20 cellular contexts compared by ENCODE assay signal in the genomic region with DNA sequence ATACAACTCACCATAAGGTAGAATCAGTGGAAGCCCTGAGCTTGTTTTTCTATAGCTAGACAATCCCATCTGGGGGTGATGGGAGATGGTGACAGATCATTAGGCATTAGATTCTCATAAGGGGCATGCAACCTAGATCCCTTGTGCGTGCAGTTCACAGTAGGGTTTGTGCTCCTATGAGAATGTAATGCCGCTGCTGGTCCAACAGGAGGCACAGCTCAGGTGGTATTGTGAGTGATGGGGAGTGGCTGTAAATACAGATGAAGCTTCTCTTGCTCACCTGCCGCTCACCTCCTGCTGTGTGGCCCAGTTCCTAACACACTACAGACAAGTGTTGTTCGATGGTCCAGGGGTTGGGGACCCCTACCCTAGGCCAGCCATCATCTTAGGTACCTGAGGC. TPM values are rescaled to one million over a fixed set of nuclear protein-coding genes. Genes with fewer than 3 reads are reported as not detected.
DNase-seq lines count a peak whose midpoint lies in the region; ATAC-seq and TF ChIP-seq lines count a peak whose summit lies in the region.
"Had no signal": no experiment of that assay in that cellular context is flagged by ENCODE, and none has a peak within 500 bp of the region (broad histone marks: within the 10 kb centered on the region; RNA-seq: fewer than 3 reads in every experiment).

No MANE protein-coding gene starts in this region.

- peaks cover under 1% of the 10 kb centered on the region for H3K4me1 Mint-ChIP-seq in CD8-positive, alpha-beta T cell (ENCODE audit: low read depth)
- H3K4me1 Mint-ChIP-seq in activated T-helper 1 cell treated with anti-CD3 and anti-CD28 coated beads, Interleukin-12 subunit alpha, Interleukin-12 subunit beta, Interleukin-2, Interleukin-4 antibody, amounts not matched to agents 30 ng/mL and 10 ng/mL and 1 ng/mL, durations not matched to agents 14 hours and 24 hours and 36 hours (ENCODE audit: low read depth): peaks cover 2% of the 10 kb centered on the region

- H3K4me2 ChIP-seq in PC-3 (ENCODE audit: low read length): no peak overlapping the region
- H3K4me2 ChIP-seq in smooth muscle cell: no peak overlapping the region

- no peak overlapping the region for H3K4me3 ChIP-seq in CD8-positive, alpha-beta T cell (ENCODE audit: low read depth, low read length)
- H3K4me3 ChIP-seq in GM12865 (ENCODE audit: low read depth, low read length) (no peak overlapping the region), PC-3 (ENCODE audit: low read length) (no peak overlapping the region), epithelial cell of proximal tubule (ENCODE audit: low read depth, low read length) (no peak overlapping the region), left ventricle myocardium inferior (no peak overlapping the region), smooth muscle cell (no peak overlapping the region)
- H3K4me3 ChIP-seq: GM23248, tibial nerve had no signal

- peaks cover 5% of the 10 kb centered on the region for H3K27me3 Mint-ChIP-seq in CD8-positive, alpha-beta T cell (ENCODE audit: low read depth)
- peaks cover 12% of the 10 kb centered on the region for H3K27me3 Mint-ChIP-seq in activated T-helper 1 cell treated with anti-CD3 and anti-CD28 coated beads, Interleukin-12 subunit alpha, Interleukin-12 subunit beta, Interleukin-2, Interleukin-4 antibody, amounts not matched to agents 30 ng/mL and 10 ng/mL and 1 ng/mL, durations not matched to agents 14 hours and 24 hours and 36 hours (ENCODE audit: insufficient read depth)

- no peaks in the 10 kb centered on the region for H3K4me1 ChIP-seq in CD8-positive, alpha-beta T cell (ENCODE audit: insufficient read depth, low read length)
- H3K4me1 ChIP-seq in PC-3 (ENCODE audit: insufficient read depth, low read length) (no peaks in the 10 kb centered on the region), left ventricle myocardium inferior (peaks cover 18% of the 10 kb centered on the region), smooth muscle cell (ENCODE audit: low read depth) (no peaks in the 10 kb centered on the region)
- H3K4me1 ChIP-seq: tibial nerve had no signal

- peak in 1 of 7 experiments; percentile 5 for DNase-seq in CD8-positive, alpha-beta T cell
- DNase-seq in GM12865 (ENCODE audit: low read depth) (peak; percentile 38), PC-3 (peak; percentile 32), epithelial cell of proximal tubule (ENCODE audit: low read depth) (no peak), left ventricle myocardium inferior (no peak), smooth muscle cell (lab: John Stamatoyannopoulos, UW; ENCODE audit: unreplicated experiment) (no peak)
- DNase-seq in activated T-helper 1 cell treated with anti-CD3 and anti-CD28 coated beads, Interleukin-12 subunit alpha, Interleukin-12 subunit beta, Interleukin-2, Interleukin-4 antibody, amounts not matched to agents 30 ng/mL and 10 ng/mL and 1 ng/mL, durations not matched to agents 14 hours and 24 hours and 36 hours (ENCODE audit: low spot score): no peak
- DNase-seq: activated T-cell treated with anti-CD3 and anti-CD28 coated beads, Interleukin-2, amount 50 U/mL, for 72 hours; C1 segment of cervical spinal cord; dermis blood vessel endothelial cell; GM23248; IMR-90; left ventricle myocardium superior; NCI-H1694; NCI-H510A treated with DMSO at 0.1 percent for 48 hours; stimulated activated CD4-positive, alpha-beta T cell treated with anti-CD3 and anti-CD28 coated beads, Interleukin-4, amount 100 ng/mL, for 1 hour had no signal

- no TSS peak for BruUV-seq in PC-3 (replicated peaks; lab: Mats Ljungman, UMichigan)

- no peaks in the 10 kb centered on the region for H3K36me3 ChIP-seq in CD8-positive, alpha-beta T cell (ENCODE audit: insufficient read depth, low read length)
- H3K36me3 ChIP-seq in PC-3 (ENCODE audit: low read depth, low read length): no peaks in the 10 kb centered on the region
- H3K36me3 ChIP-seq in left ventricle myocardium inferior: no peaks in the 10 kb centered on the region
- no peaks in the 10 kb centered on the region for H3K36me3 ChIP-seq in smooth muscle cell (ENCODE audit: low read depth)
- H3K36me3 ChIP-seq: tibial nerve had no signal

- no peak overlapping the region for H2AFZ ChIP-seq in PC-3 (ENCODE audit: low read length)
- no peak overlapping the region for H2AFZ ChIP-seq in smooth muscle cell (ENCODE audit: low read depth)
- H2AFZ ChIP-seq: GM23248 had no signal

- H3K36me3 Mint-ChIP-seq in CD8-positive, alpha-beta T cell: no peaks in the 10 kb centered on the region
- H3K36me3 Mint-ChIP-seq in activated T-helper 1 cell treated with anti-CD3 and anti-CD28 coated beads, Interleukin-12 subunit alpha, Interleukin-12 subunit beta, Interleukin-2, Interleukin-4 antibody, amounts not matched to agents 30 ng/mL and 10 ng/mL and 1 ng/mL, durations not matched to agents 14 hours and 24 hours and 36 hours (ENCODE audit: low read depth): no peaks in the 10 kb centered on the region
- H3K36me3 Mint-ChIP-seq: naive thymus-derived CD8-positive, alpha-beta T cell had no signal

- H4K20me1 ChIP-seq in PC-3 (ENCODE audit: low read length) (no peaks in the 10 kb centered on the region), smooth muscle cell (ENCODE audit: low read depth) (no peaks in the 10 kb centered on the region)

- H3K27ac ChIP-seq in CD8-positive, alpha-beta T cell (ENCODE audit: low read depth, low read length): no peak overlapping the region
- H3K27ac ChIP-seq in PC-3 (ENCODE audit: low read length) (no peak overlapping the region), left ventricle myocardium inferior (replicated peaks) (no peak overlapping the region), smooth muscle cell (ENCODE audit: low read depth) (no peak overlapping the region)
- H3K27ac ChIP-seq: GM23248, tibial nerve had no signal

- ATAC-seq in CD8-positive, alpha-beta T cell: peak; percentile 59
- ATAC-seq in PC-3 (no peak), GM21447 (IDR thresholded peaks at IDR 0.05; ENCODE audit: unreplicated experiment) (no peak)
- ATAC-seq: activated T-cell treated with anti-CD3 and anti-CD28 coated beads, Interleukin-2, amount 50 U/mL, for 72 hours; left ventricle myocardium superior; naive thymus-derived CD8-positive, alpha-beta T cell had no signal

- H3K79me2 ChIP-seq in PC-3 (ENCODE audit: low read length) (no peaks in the 10 kb centered on the region), smooth muscle cell (ENCODE audit: low read depth) (no peaks in the 10 kb centered on the region)

- no peaks in the 10 kb centered on the region for H3K9me3 ChIP-seq in CD8-positive, alpha-beta T cell (ENCODE audit: low read length)
- H3K9me3 ChIP-seq in PC-3 (ENCODE audit: low read length) (no peaks in the 10 kb centered on the region), left ventricle myocardium inferior (replicated peaks) (no peaks in the 10 kb centered on the region), smooth muscle cell (replicated peaks; ENCODE audit: low read depth) (no peaks in the 10 kb centered on the region)
- H3K9me3 ChIP-seq: tibial nerve had no signal

- intact Hi-C loops in CD8-positive, alpha-beta T cell (cut with DNase I, micrococcal nuclease): loop anchor here (10.0 kb wide), 3 partner anchors 402 to 1348 kb away; a partner anchor contains a TSS
- intact Hi-C loops in PC-3 (cut with micrococcal nuclease) (loop anchor here (10.0 kb wide), 1 partner anchor 618 kb away; no protein-coding TSS in a partner anchor), left ventricle myocardium inferior (cut with micrococcal nuclease) (no loop called here)
- intact Hi-C loops in activated T-helper 1 cell treated with anti-CD3 and anti-CD28 coated beads, Interleukin-12 subunit alpha, Interleukin-12 subunit beta, Interleukin-2, Interleukin-4 antibody, amounts not matched to agents 30 ng/mL and 10 ng/mL and 1 ng/mL, durations not matched to agents 14 hours and 24 hours and 36 hours (cut with micrococcal nuclease): loop anchor here (5.0 to 10.0 kb wide), 2 partner anchors 338 to 1504 kb away; no protein-coding TSS in a partner anchor

- H3K9me2 ChIP-seq in PC-3 (replicated peaks; ENCODE audit: low read length): no peaks in the 10 kb centered on the region

- H3K9me3 Mint-ChIP-seq in CD8-positive, alpha-beta T cell: no peaks in the 10 kb centered on the region
- no peaks in the 10 kb centered on the region for H3K9me3 Mint-ChIP-seq in activated T-helper 1 cell treated with anti-CD3 and anti-CD28 coated beads, Interleukin-12 subunit alpha, Interleukin-12 subunit beta, Interleukin-2, Interleukin-4 antibody, amounts not matched to agents 30 ng/mL and 10 ng/mL and 1 ng/mL, durations not matched to agents 14 hours and 24 hours and 36 hours
- H3K9me3 Mint-ChIP-seq: T-helper 1 cell treated with Interleukin-12 subunit alpha and Interleukin-12 subunit beta and Interleukin-4 antibody, amounts not matched to agents 30 μg/mL and 1 μg/mL, for 36 hours had no signal

- no peak overlapping the region for H3K9ac ChIP-seq in PC-3 (ENCODE audit: low read length)
- H3K9ac ChIP-seq in smooth muscle cell (ENCODE audit: low read depth): no peak overlapping the region
- H3K9ac ChIP-seq: GM23248 had no signal

- no peaks in the 10 kb centered on the region for H3F3A ChIP-seq in PC-3 (ENCODE audit: low read length, unreplicated experiment)
- no peaks in the 10 kb centered on the region for H3F3A ChIP-seq in smooth muscle cell (ENCODE audit: low read depth)

- no peak overlapping the region for H3K27ac Mint-ChIP-seq in CD8-positive, alpha-beta T cell
- H3K27ac Mint-ChIP-seq in activated T-helper 1 cell treated with anti-CD3 and anti-CD28 coated beads, Interleukin-12 subunit alpha, Interleukin-12 subunit beta, Interleukin-2, Interleukin-4 antibody, amounts not matched to agents 30 ng/mL and 10 ng/mL and 1 ng/mL, durations not matched to agents 14 hours and 24 hours and 36 hours: no peak overlapping the region
- H3K27ac Mint-ChIP-seq: activated T-cell treated with anti-CD3 and anti-CD28 coated beads, Interleukin-2, amount 50 U/mL, for 72 hours; naive thymus-derived CD8-positive, alpha-beta T cell; T-helper 1 cell treated with Interleukin-12 subunit alpha and Interleukin-12 subunit beta and Interleukin-4 antibody, amounts not matched to agents 30 μg/mL and 1 μg/mL, for 36 hours had no signal

- WGBS in smooth muscle cell (ENCODE audit: low lambda C conversion rate): 92% methylated on average over 4 of the region's 4 CpGs

- H3K4me3 Mint-ChIP-seq in CD8-positive, alpha-beta T cell: no peak overlapping the region
- no peak overlapping the region for H3K4me3 Mint-ChIP-seq in activated T-helper 1 cell treated with anti-CD3 and anti-CD28 coated beads, Interleukin-12 subunit alpha, Interleukin-12 subunit beta, Interleukin-2, Interleukin-4 antibody, amounts not matched to agents 30 ng/mL and 10 ng/mL and 1 ng/mL, durations not matched to agents 14 hours and 24 hours and 36 hours
- H3K4me3 Mint-ChIP-seq: activated T-cell treated with anti-CD3 and anti-CD28 coated beads, Interleukin-2, amount 50 U/mL, for 72 hours; naive thymus-derived CD8-positive, alpha-beta T cell; T-helper 1 cell treated with Interleukin-12 subunit alpha and Interleukin-12 subunit beta and Interleukin-4 antibody, amounts not matched to agents 30 μg/mL and 1 μg/mL, for 36 hours had no signal

- no peaks in the 10 kb centered on the region for H3K27me3 ChIP-seq in CD8-positive, alpha-beta T cell (ENCODE audit: insufficient read depth, low read length)
- no peaks in the 10 kb centered on the region for H3K27me3 ChIP-seq in PC-3 (ENCODE audit: low read length)
- peaks cover 4% of the 10 kb centered on the region for H3K27me3 ChIP-seq in left ventricle myocardium inferior (ENCODE audit: low read depth)
- H3K27me3 ChIP-seq in smooth muscle cell (ENCODE audit: low read depth): no peaks in the 10 kb centered on the region
- H3K27me3 ChIP-seq: tibial nerve had no signal

- CTCF ChIA-PET in CD8-positive, alpha-beta T cell (lab: Charles Lee): no interaction called here
- CTCF ChIA-PET in PC-3 (lab: Charles Lee): no interaction called here

- POLR2A ChIA-PET in CD8-positive, alpha-beta T cell (lab: Charles Lee): no interaction called here
- POLR2A ChIA-PET in PC-3 (lab: Charles Lee; ENCODE audit: unreplicated experiment): no interaction called here

- no peak for TF ChIP-seq CTCF in CD8-positive, alpha-beta T cell (IDR thresholded peaks at IDR 0.05)
- TF ChIP-seq CTCF in GM12865 (IDR thresholded peaks at IDR 0.05; ENCODE audit: insufficient read depth, low read depth, low read length, missing control alignments) (peak; percentile 18), PC-3 (conservative IDR thresholded peaks at IDR 0.05; ENCODE audit: low read depth, low read length) (peak; percentile 39), epithelial cell of proximal tubule (conservative IDR thresholded peaks at IDR 0.05; ENCODE audit: low read depth, low read length) (peak; percentile 39), left ventricle myocardium inferior (IDR thresholded peaks at IDR 0.05; ENCODE audit: borderline replicate concordance) (no peak), smooth muscle cell (IDR thresholded peaks at IDR 0.05; ENCODE audit: borderline replicate concordance, insufficient read depth, poor library complexity, severe bottlenecking) (no peak)

RNA-seq across cellular contexts. Expression of a gene that starts 5.9 kb away (rescaled TPM):
- 1 to 10 TPM; 3.3 to 5.1 TPM for total RNA-seq in CD8-positive, alpha-beta T cell
- total RNA-seq in PC-3 (2014; rRNA removed) (20.4 and 22.7 TPM in 2 replicates), epithelial cell of proximal tubule (20.9 and 29.0 TPM in 2 replicates), left ventricle myocardium inferior (102 TPM), smooth muscle cell (17.6 and 19.8 TPM in 2 replicates)
- total RNA-seq in activated T-helper 1 cell treated with anti-CD3 and anti-CD28 coated beads, Interleukin-12 subunit alpha, Interleukin-12 subunit beta, Interleukin-2, Interleukin-4 antibody, amounts not matched to agents 30 ng/mL and 10 ng/mL and 1 ng/mL, durations not matched to agents 14 hours and 24 hours and 36 hours: 16.1 and 20.0 TPM in 2 replicates
- polyA plus RNA-seq in smooth muscle cell: 15.7 and 19.4 TPM in 2 replicates

Comparison
In these comparisons a context has a peak if more than half of its experiments do, and no peak if none do; other contexts are left out.
1. DNase-seq: peak in GM12865 (single experiment) and PC-3 (single experiment); none in epithelial cell of proximal tubule (single experiment), activated T-helper 1 cell treated with anti-CD3 and anti-CD28 coated beads, Interleukin-12 subunit alpha, Interleukin-12 subunit beta, Interleukin-2, Interleukin-4 antibody, amounts not matched to agents 30 ng/mL and 10 ng/mL and 1 ng/mL, durations not matched to agents 14 hours and 24 hours and 36 hours (single experiment), left ventricle myocardium inferior (single experiment) and smooth muscle cell (single experiment).
2. CTCF ChIP-seq: peak in GM12865 (single experiment), PC-3 (single experiment) and epithelial cell of proximal tubule (single experiment); none in CD8-positive, alpha-beta T cell (single experiment), left ventricle myocardium inferior (single experiment) and smooth muscle cell (single experiment).